10 cellular contexts compared by ENCODE assay signal in the genomic region with DNA sequence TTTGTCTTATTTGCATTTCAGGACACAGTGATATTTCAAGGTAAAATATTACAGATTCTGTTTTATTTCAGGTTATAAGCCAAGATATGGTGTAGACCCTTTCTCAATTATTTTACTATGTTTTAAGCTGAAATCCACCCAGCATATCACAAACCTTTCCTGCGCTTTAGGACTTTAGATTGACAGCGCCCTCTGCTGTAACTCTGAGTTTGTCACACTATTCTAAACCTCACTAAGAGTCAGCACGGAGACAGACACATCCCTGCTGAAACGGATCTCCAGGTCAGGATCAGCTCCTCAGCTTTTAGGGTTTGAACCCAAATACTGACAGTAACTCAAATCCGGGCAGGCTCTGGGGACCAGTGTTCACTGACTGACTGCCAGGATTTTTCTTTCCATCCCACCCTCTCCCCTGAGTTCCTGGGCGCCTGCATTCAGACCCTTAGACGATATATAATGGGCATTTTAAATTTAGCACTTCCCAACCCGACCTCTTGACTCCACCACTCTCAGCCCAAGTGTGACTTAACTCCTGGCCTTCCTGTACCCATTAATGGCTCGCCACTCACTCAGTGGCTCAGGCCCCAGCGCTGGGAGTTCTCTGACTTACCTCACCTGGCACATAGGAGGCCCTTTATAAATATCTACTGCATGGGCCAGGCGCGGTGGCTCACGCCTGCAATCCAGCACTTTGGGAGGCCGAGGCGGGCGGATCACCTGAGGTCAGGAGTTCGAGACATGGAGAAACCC. TPM values are rescaled to one million over a fixed set of nuclear protein-coding genes. Genes with fewer than 3 reads are reported as not detected.
DNase-seq lines count a peak whose midpoint lies in the region; ATAC-seq, FAIRE-seq and TF ChIP-seq lines count a peak whose summit lies in the region.
"Had no signal": no experiment of that assay in that cellular context is flagged by ENCODE, and none has a peak within 500 bp of the region (broad histone marks: within the 10 kb centered on the region; RNA-seq: fewer than 3 reads in every experiment).

No MANE protein-coding gene starts in this region.

- H3K27ac ChIP-seq in GM12878 (ENCODE audit: control insufficient read depth, insufficient read depth), result no peak overlapping the region
- no peak overlapping the region for H3K27ac ChIP-seq in stomach
- H3K27ac ChIP-seq: SJSA1 had no signal

- H4K20me1 ChIP-seq in GM12878 (ENCODE audit: control insufficient read depth, insufficient read depth), result no peaks in the 10 kb centered on the region

- CTCF ChIA-PET in BJ (lab: Yijun Ruan, JAX) (interaction anchor here (0.6 to 14.4 kb wide), 21 partner anchors 8 to 633 kb away, joined by 3 to 247 read pairs (median 4); a partner anchor contains a TSS), GM12878 (lab: Yijun Ruan, JAX) (interaction anchor here (0.7 to 3.9 kb wide), 11 partner anchors 9 to 704 kb away, joined by 3 to 21 read pairs (median 4); no protein-coding TSS in a partner anchor)

- in situ Hi-C loops in GM13976 (cut with MboI; ENCODE audit: low sequenced_read_pairs, unreplicated experiment), result loop anchor here (25.0 kb wide), 1 partner anchor 605 kb away; no protein-coding TSS in a partner anchor
- in situ Hi-C loops in GM12878 (cut with MboI), result loop anchor here (5.0 kb wide), 1 partner anchor 595 kb away; no protein-coding TSS in a partner anchor

- no peak for TF ChIP-seq POLR2A in GM12878 (IDR thresholded peaks at IDR 0.05; ENCODE audit: low read depth, low read length)
- TF ChIP-seq POLR2A in stomach (IDR thresholded peaks at IDR 0.05), result no peak

- TF ChIP-seq EP300 in GM12878 (IDR thresholded peaks at IDR 0.05; ENCODE audit: borderline replicate concordance in 1 of 2, control insufficient read depth in 1 of 2, low read depth in 2 of 2, low read length in 2 of 2), result no peak
- TF ChIP-seq EP300 in stomach (IDR thresholded peaks at IDR 0.05), result no peak

- no peaks in the 10 kb centered on the region for H3K79me2 ChIP-seq in GM12878 (ENCODE audit: control insufficient read depth, insufficient read depth, low read length)

- POLR2A ChIA-PET in BJ (lab: Charles Lee) (no interaction called here), GM12878 (lab: Charles Lee) (no interaction called here)

- H3K36me3 ChIP-seq in BJ (ENCODE audit: control insufficient read depth, insufficient read depth, low read length) (no peaks in the 10 kb centered on the region), GM12878 (ENCODE audit: control insufficient read depth in 2 of 2, insufficient read depth in 2 of 2, low read length in 1 of 2) (no peaks in the 10 kb centered on the region), kidney epithelial cell (ENCODE audit: control insufficient read depth, insufficient read depth, low read length) (no peaks in the 10 kb centered on the region), stomach (no peaks in the 10 kb centered on the region)
- H3K36me3 ChIP-seq: SJSA1 had no signal

- H3K9ac ChIP-seq in GM12878 (ENCODE audit: control insufficient read depth, insufficient read depth, low read length), result no peak overlapping the region

- intact Hi-C loops in GM12878 (cut with micrococcal nuclease; ENCODE audit: unreplicated experiment) (loop anchor here (1.0 to 5.0 kb wide), 4 partner anchors 69 to 600 kb away; no protein-coding TSS in a partner anchor), stomach (cut with DNase I; ENCODE audit: low total_unique reads) (no loop called here), sciatic nerve (cut with DNase I) (no loop called here)

- no peak overlapping the region for H3K4me2 ChIP-seq in GM12878 (ENCODE audit: control insufficient read depth, insufficient read depth)

- SMC1A ChIA-PET in GM12878 (lab: Charles Lee; ENCODE audit: uncharacterized antibody, unreplicated experiment), result interaction anchor here (0.5 to 2.2 kb wide), 4 partner anchors 66 to 643 kb away, joined by 3 to 8 read pairs (median 4); no protein-coding TSS in a partner anchor

- H3K9me3 ChIP-seq in GM12878 (replicated peaks; ENCODE audit: control insufficient read depth, insufficient read depth, low read length) (no peaks in the 10 kb centered on the region), stomach (no peaks in the 10 kb centered on the region)
- H3K9me3 ChIP-seq: SJSA1 had no signal

- no TSS peak for BruUV-seq in GM12878 (replicated peaks; lab: Mats Ljungman, UMichigan)

- WGBS in GM12878 (ENCODE audit: insufficient coverage, insufficient replicate concordance, low lambda C conversion rate, missing lambda C conversion rate), result 28% methylated on average over 17 of the region's 17 CpGs
- WGBS in stomach, 5 donors, result 51 to 60% (median 55%) methylated on average over 17 of the region's 17 CpGs

- RAD21 ChIA-PET in GM12878 (lab: Charles Lee; ENCODE audit: unreplicated experiment), result interaction anchor here (0.8 to 1.6 kb wide), 3 partner anchors 67 to 597 kb away, joined by 3 to 7 read pairs (median 5); no protein-coding TSS in a partner anchor

- DNase-seq in BJ (ENCODE audit: low read depth), result no peak
- peak; percentile 67 for DNase-seq in GM13976 (ENCODE audit: low spot score)
- DNase-seq in HK-2 (ENCODE audit: unreplicated experiment), result peak; percentile 28
- peak; percentile 11 for DNase-seq in NOMO-1 treated with dmso at 0.1 percent for 144 hours (lab: John Stamatoyannopoulos, UW; ENCODE audit: unreplicated experiment)
- DNase-seq in GM12878 (ENCODE audit: low read depth, low spot score), result no peak
- peak; percentile 7 for DNase-seq in kidney epithelial cell (ENCODE audit: low read depth)
- peak; percentile 40 for DNase-seq in stomach
- no peak for DNase-seq in sciatic nerve (ENCODE audit: low spot score)
- DNase-seq: naive B cell had no signal

- H3K4me3 ChIP-seq in BJ (ENCODE audit: low read depth, low read length) (no peak overlapping the region), GM12878 (no peak overlapping the region), kidney epithelial cell (ENCODE audit: low read depth, low read length) (no peak overlapping the region), stomach (no peak overlapping the region)
- H3K4me3 ChIP-seq: SJSA1 had no signal

- TF ChIP-seq CTCF in BJ (IDR thresholded peaks at IDR 0.05; ENCODE audit: insufficient read depth, low read depth, low read length) (peak; percentile 75), GM13976 (IDR thresholded peaks at IDR 0.05; ENCODE audit: borderline replicate concordance, control extremely low read depth, extremely low read depth, insufficient read depth, missing control alignments) (peak; percentile 52), GM12878 (IDR thresholded peaks at IDR 0.05 in 2 of 3, conservative IDR thresholded peaks at IDR 0.05 in 1 of 3; ENCODE audit: control insufficient read depth in 2 of 3, extremely low read depth in 1 of 3, insufficient read depth in 1 of 3, low read depth in 3 of 3, low read length in 3 of 3) (peak; percentile 63 to 69 (median 65)), kidney epithelial cell (IDR thresholded peaks at IDR 0.05; ENCODE audit: insufficient read depth, low read length, poor library complexity, severe bottlenecking) (peak; percentile 73), stomach (IDR thresholded peaks at IDR 0.05) (peak in 5 of 7 experiments; percentile 32 to 45 (median 35))

- H3K4me1 ChIP-seq in GM12878 (ENCODE audit: control insufficient read depth, insufficient read depth, low read length) (no peaks in the 10 kb centered on the region), stomach (peaks cover 0 to 9% (median 4%) of the 10 kb centered on the region in 4 donors)
- H3K4me1 ChIP-seq: SJSA1 had no signal

- ATAC-seq in GM12878, result peak; percentile 89
- no peak for ATAC-seq in sciatic nerve

- no peak overlapping the region for H2AFZ ChIP-seq in GM12878 (ENCODE audit: control insufficient read depth, low read depth, low read length)

- peak; percentile 70 for TF ChIP-seq RAD21 in GM12878 (IDR thresholded peaks at IDR 0.05; ENCODE audit: insufficient read depth, low read depth, low read length)

- H3K27me3 ChIP-seq in BJ (ENCODE audit: control insufficient read depth, insufficient read depth, low read length) (no peaks in the 10 kb centered on the region), GM12878 (replicated peaks in 1 of 2; ENCODE audit: control insufficient read depth in 2 of 2, insufficient read depth in 2 of 2, low read length in 1 of 2) (peaks cover 0 to 1% of the 10 kb centered on the region in 2 experiments; a peak in 1 of 4 replicates), kidney epithelial cell (ENCODE audit: control insufficient read depth, insufficient read depth, low read length) (no peaks in the 10 kb centered on the region), stomach (peaks cover 0 to 42% (median 0%) of the 10 kb centered on the region in 3 donors)
- H3K27me3 ChIP-seq: SJSA1 had no signal

- FAIRE-seq in GM12878 (lab: Jason Lieb, UNC), result peak; percentile 91

RNA-seq across cellular contexts. Expression of a gene that starts 33.5 kb away (rescaled TPM):
- polyA plus RNA-seq in BJ (2011; rRNA removed) (not detected in 2 replicates), GM12878 (2011; rRNA removed) (not detected in 2 replicates), GM12878 (2014; fragmentation: Illumina TruSeq; extraction: Trizol) (not detected in 2 replicates), GM12878 (2014; fragmentation: Nextera tagmentation; extraction: Ambion mirVana) (not detected), GM12878 (2014; rRNA removed) (not detected in 2 replicates), GM12878 (2016; fragmentation: Nextera tagmentation; extraction: Ambion mirVana) (not detected), stomach (not detected)
- not detected in 2 replicates for polyA minus RNA-seq in BJ (2011; rRNA and poly(A)+ RNA removed)
- not detected in 2 replicates for total RNA-seq in GM12878 (2013; cell fraction: nucleolus; rRNA removed)
- total RNA-seq in GM12878 (2014; rRNA removed) (not detected in 2 replicates), GM12878 (2014; rRNA removed; fragmentation: Illumina TruSeq; extraction: Trizol) (not detected in 2 replicates), GM12878 (2021) (not detected in 2 replicates), kidney epithelial cell (0.14 and 0.58 TPM in 2 replicates), stomach (not detected), sciatic nerve (not detected)
- polyA plus RNA-seq in GM12878 (2011; ENCODE audit: low read depth), result not detected
- polyA plus RNA-seq in GM12878 (2011; cell fraction: cytosol; rRNA removed), result not detected in 2 replicates
- polyA plus RNA-seq in GM12878 (2011; cell fraction: nucleus; rRNA removed), result not detected in 2 replicates
- polyA plus RNA-seq in GM12878 (2012), result not detected in 2 replicates
- polyA minus RNA-seq in GM12878 (2011; rRNA and poly(A)+ RNA removed), result not detected in 2 replicates
- not detected in 2 replicates for polyA minus RNA-seq in GM12878 (2011; cell fraction: cytosol; rRNA and poly(A)+ RNA removed)
- polyA minus RNA-seq in GM12878 (2011; cell fraction: nucleus; rRNA and poly(A)+ RNA removed), result not detected in 2 replicates
- total RNA-seq: SJSA1 had no signal

RNA-seq across cellular contexts. Expression of a gene that starts 45.1 kb away (rescaled TPM):
- 2,997 and 3,059 TPM in 2 replicates for polyA plus RNA-seq in BJ (2011; rRNA removed)
- 598 and 787 TPM in 2 replicates for polyA minus RNA-seq in BJ (2011; rRNA and poly(A)+ RNA removed)
- total RNA-seq in GM12878 (2013; cell fraction: nucleolus; rRNA removed), result 425 and 430 TPM in 2 replicates
- total RNA-seq in GM12878 (2014; rRNA removed), result 2,837 and 2,926 TPM in 2 replicates
- 5,396 and 5,466 TPM in 2 replicates for total RNA-seq in GM12878 (2014; rRNA removed; fragmentation: Illumina TruSeq; extraction: Trizol)
- 2,607 and 2,609 TPM in 2 replicates for total RNA-seq in GM12878 (2021)
- 1,342 TPM for polyA plus RNA-seq in GM12878 (2011; ENCODE audit: low read depth)
- 2,896 and 3,056 TPM in 2 replicates for polyA plus RNA-seq in GM12878 (2011; rRNA removed)
- 3,501 and 4,381 TPM in 2 replicates for polyA plus RNA-seq in GM12878 (2011; cell fraction: cytosol; rRNA removed)
- 735 and 1,933 TPM in 2 replicates for polyA plus RNA-seq in GM12878 (2011; cell fraction: nucleus; rRNA removed)
- polyA plus RNA-seq in GM12878 (2012), result 4,384 and 5,105 TPM in 2 replicates
- polyA plus RNA-seq in GM12878 (2014; fragmentation: Illumina TruSeq; extraction: Trizol), result 4,943 and 8,358 TPM in 2 replicates
- 1,000 to 10,000 TPM; 3,742 to 5,105 TPM for polyA plus RNA-seq in GM12878 (2014; fragmentation: Nextera tagmentation; extraction: Ambion mirVana)
- polyA plus RNA-seq in GM12878 (2014; rRNA removed), result 2,295 and 2,497 TPM in 2 replicates
- 1,000 to 10,000 TPM; 1,843 to 2,046 TPM for polyA plus RNA-seq in GM12878 (2016; fragmentation: Nextera tagmentation; extraction: Ambion mirVana)
- polyA minus RNA-seq in GM12878 (2011; rRNA and poly(A)+ RNA removed), result 1,162 and 2,005 TPM in 2 replicates
- polyA minus RNA-seq in GM12878 (2011; cell fraction: cytosol; rRNA and poly(A)+ RNA removed), result 2,291 and 2,774 TPM in 2 replicates
- polyA minus RNA-seq in GM12878 (2011; cell fraction: nucleus; rRNA and poly(A)+ RNA removed), result 272 and 485 TPM in 2 replicates
- 1,219 and 1,455 TPM in 2 replicates for total RNA-seq in kidney epithelial cell
- 100 to 1,000 TPM; 289 to 989 (median 416) TPM for total RNA-seq in stomach
- 1,000 to 10,000 TPM; 2,122 to 3,788 (median 2,464) TPM for polyA plus RNA-seq in stomach
- total RNA-seq in sciatic nerve, result 544 TPM

Comparison
In these comparisons a context has a peak if more than half of its experiments do, and no peak if none do; other contexts are left out.
1. DNase-seq: peak in GM13976 (single experiment), HK-2 (single experiment), NOMO-1 treated with dmso at 0.1 percent for 144 hours (single experiment), kidney epithelial cell (single experiment) and stomach (single experiment); none in BJ (single experiment), GM12878 (single experiment) and sciatic nerve (single experiment).
2. Peak in every context shown above with its lines, with median percentiles within 50 percentile points of each other: CTCF ChIP-seq.